8 cellular contexts compared by ENCODE assay signal in the genomic region with DNA sequence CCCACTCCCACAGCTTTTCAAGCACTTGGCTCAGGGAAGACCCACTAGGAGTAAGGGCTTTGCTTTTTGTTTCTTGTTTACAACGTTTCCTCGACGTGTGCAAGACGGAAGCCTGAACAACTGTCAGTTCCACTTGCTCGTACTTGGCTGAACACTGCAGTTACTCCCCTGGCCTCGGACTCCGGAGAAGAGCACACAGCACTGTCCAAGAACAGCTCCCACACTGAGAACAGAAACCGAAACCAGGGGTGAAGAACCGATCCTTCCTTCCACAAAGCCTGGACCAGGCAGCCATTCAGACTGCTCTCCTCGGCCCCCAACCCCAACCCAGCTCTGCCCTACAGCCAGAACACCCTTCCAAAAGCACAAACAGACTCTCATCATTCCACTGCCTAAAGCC. TPM values are rescaled to one million over a fixed set of nuclear protein-coding genes. Genes with fewer than 3 reads are reported as not detected.
DNase-seq lines count a peak whose midpoint lies in the region; ATAC-seq and TF ChIP-seq lines count a peak whose summit lies in the region.

No MANE protein-coding gene starts in this region.

- ATAC-seq in HG03064 (IDR thresholded peaks at IDR 0.05; ENCODE audit: low read depth, unreplicated experiment) (peak; percentile 44), left ventricle myocardium superior (peak; percentile 92), foreskin keratinocyte (no peak), GM18873 (IDR thresholded peaks at IDR 0.05; ENCODE audit: low FRiP score, unreplicated experiment) (no peak)
- ATAC-seq in activated naive CD4-positive, alpha-beta T cell treated with anti-CD3 and anti-CD28 coated beads, Interleukin-2, amount 50 U/mL, for 72 hours: peak in 1 of 2 donors; percentile 49

- H3K9me3 Mint-ChIP-seq in activated naive CD4-positive, alpha-beta T cell treated with anti-CD3 and anti-CD28 coated beads, Interleukin-2, amount 50 U/mL, for 72 hours: no peaks in the 10 kb centered on the region

- DNase-seq in EL: peak; percentile 68
- DNase-seq in activated naive CD4-positive, alpha-beta T cell treated with anti-CD3 and anti-CD28 coated beads, Interleukin-2, amount 50 U/mL, for 72 hours (ENCODE audit: low spot score in 2 of 2): no peak
- peak; percentile 60 for DNase-seq in left ventricle myocardium superior
- DNase-seq in renal cortical epithelial cell (ENCODE audit: low read depth): peak; percentile 54
- no peak for DNase-seq in foreskin keratinocyte
- DNase-seq in activated gamma-delta T cell (lab: John Stamatoyannopoulos, UW): no peak

- no peaks in the 10 kb centered on the region for H3K27me3 ChIP-seq in foreskin keratinocyte

- peaks cover 16% of the 10 kb centered on the region for H3K4me1 ChIP-seq in foreskin keratinocyte

- no peak overlapping the region for H3K27ac ChIP-seq in foreskin keratinocyte

- H3K27ac Mint-ChIP-seq in activated naive CD4-positive, alpha-beta T cell treated with anti-CD3 and anti-CD28 coated beads, Interleukin-2, amount 50 U/mL, for 72 hours: peak overlapping the region; percentile 61 to 88

- intact Hi-C loops in left ventricle myocardium superior (cut with micrococcal nuclease): no loop called here

- peaks cover 5 to 37% of the 10 kb centered on the region in 2 donors for H3K36me3 Mint-ChIP-seq in activated naive CD4-positive, alpha-beta T cell treated with anti-CD3 and anti-CD28 coated beads, Interleukin-2, amount 50 U/mL, for 72 hours

- TF ChIP-seq CTCF in foreskin keratinocyte (conservative IDR thresholded peaks at IDR 0.05): no peak

RNA-seq across cellular contexts. Expression of gene IRF2, which starts 25.5 kb away (rescaled TPM):
- 10 to 100 TPM; 52.7 to 56.8 TPM for total RNA-seq in activated naive CD4-positive, alpha-beta T cell treated with anti-CD3 and anti-CD28 coated beads, Interleukin-2, amount 50 U/mL, for 72 hours
- total RNA-seq in left ventricle myocardium superior (33.0 TPM), renal cortical epithelial cell (21.2 and 33.3 TPM in 2 replicates), foreskin keratinocyte (16.5 and 18.4 TPM in 2 replicates)
- polyA plus RNA-seq in foreskin keratinocyte: 10.7 and 11.9 TPM in 2 replicates

Comparison
In these comparisons a context has a peak if more than half of its experiments do, and no peak if none do; other contexts are left out.
1. DNase-seq: peak in EL (single experiment), left ventricle myocardium superior (single experiment) and renal cortical epithelial cell (single experiment); none in activated naive CD4-positive, alpha-beta T cell treated with anti-CD3 and anti-CD28 coated beads, Interleukin-2, amount 50 U/mL, for 72 hours (0 of 2), foreskin keratinocyte (0 of 2) and activated gamma-delta T cell (single experiment).
2. ATAC-seq: peak in HG03064 (single experiment) and left ventricle myocardium superior (single experiment); none in foreskin keratinocyte (single experiment) and GM18873 (single experiment).